ENCODE assay signal across 23 cellular contexts in the genomic region with DNA sequence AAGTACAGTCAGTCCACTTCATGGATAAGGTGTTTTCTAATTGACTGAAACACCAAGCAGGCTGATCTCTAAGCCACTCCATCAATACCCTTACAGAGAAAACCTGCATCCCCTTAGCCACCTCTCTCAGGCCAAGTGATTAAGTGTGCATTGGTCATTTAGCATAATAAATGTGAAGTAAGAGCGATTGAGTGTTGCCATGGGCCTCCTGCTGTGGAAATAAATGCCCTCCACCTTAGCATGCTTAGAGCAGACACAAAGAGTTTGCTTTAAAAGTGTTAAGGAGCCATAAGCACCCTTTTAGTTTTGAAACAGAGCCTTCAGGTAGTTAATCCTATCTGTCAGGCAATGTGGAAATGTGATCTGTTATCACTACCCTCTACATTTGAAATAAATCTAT.
"Had no signal": no experiment of that assay in that cellular context is flagged by ENCODE, and none has a peak within 500 bp of the region (broad histone marks: within the 10 kb centered on the region; RNA-seq: fewer than 3 reads in every experiment).

No MANE protein-coding gene starts in this region.

- H3K27ac Mint-ChIP-seq: activated naive CD4-positive, alpha-beta T cell treated with anti-CD3 and anti-CD28 coated beads, Interleukin-2, amount 50 U/mL, for 72 hours; activated T-helper 17 cell treated with anti-CD3 and anti-CD28 coated beads, Interleukin-2, amount 50 U/mL, for 72 hours; brain; dendritic cell treated with granulocyte-macrophage colony-stimulating factor and Interleukin-4, amounts not matched to agents 40 ng/mL and 50 ng/mL, for 4 days; immature natural killer cell; nephron progenitor cell; stimulated activated effector memory CD8-positive, alpha-beta T cell treated with anti-CD3 and anti-CD28 coated beads, Interleukin-12 subunit alpha, Interleukin-12 subunit beta, amount 100 ng/mL, for 72 hours; stimulated activated naive CD8-positive, alpha-beta T cell treated with anti-CD3 and anti-CD28 coated beads, Interleukin-15, amount 100 ng/mL, for 72 hours had no signal

- ATAC-seq: activated naive CD4-positive, alpha-beta T cell treated with anti-CD3 and anti-CD28 coated beads, Interleukin-2, amount 50 U/mL, for 72 hours; activated T-helper 17 cell treated with anti-CD3 and anti-CD28 coated beads, Interleukin-2, amount 50 U/mL, for 72 hours; esophagus mucosa; left lobe of liver; lower lobe of right lung; mucosa of descending colon; right lobe of liver; stimulated activated effector memory CD8-positive, alpha-beta T cell treated with anti-CD3 and anti-CD28 coated beads, Interleukin-12 subunit alpha, Interleukin-12 subunit beta, amount 100 ng/mL, for 72 hours; stimulated activated naive CD8-positive, alpha-beta T cell treated with anti-CD3 and anti-CD28 coated beads, Interleukin-15, amount 100 ng/mL, for 72 hours had no signal

- H3K4me3 Mint-ChIP-seq: activated T-helper 17 cell treated with anti-CD3 and anti-CD28 coated beads, Interleukin-2, amount 50 U/mL, for 72 hours; brain; dendritic cell treated with granulocyte-macrophage colony-stimulating factor and Interleukin-4, amounts not matched to agents 40 ng/mL and 50 ng/mL, for 4 days; immature natural killer cell; nephron progenitor cell; stimulated activated effector memory CD8-positive, alpha-beta T cell treated with anti-CD3 and anti-CD28 coated beads, Interleukin-12 subunit alpha, Interleukin-12 subunit beta, amount 100 ng/mL, for 72 hours; stimulated activated naive CD8-positive, alpha-beta T cell treated with anti-CD3 and anti-CD28 coated beads, Interleukin-15, amount 100 ng/mL, for 72 hours had no signal

- H3K36me3 Mint-ChIP-seq: activated naive CD4-positive, alpha-beta T cell treated with anti-CD3 and anti-CD28 coated beads, Interleukin-2, amount 50 U/mL, for 72 hours; brain; immature natural killer cell; stimulated activated effector memory CD8-positive, alpha-beta T cell treated with anti-CD3 and anti-CD28 coated beads, Interleukin-12 subunit alpha, Interleukin-12 subunit beta, amount 100 ng/mL, for 72 hours had no signal

- H3K27me3 Mint-ChIP-seq: brain; dendritic cell treated with granulocyte-macrophage colony-stimulating factor and Interleukin-4, amounts not matched to agents 40 ng/mL and 50 ng/mL, for 4 days; stimulated activated naive CD8-positive, alpha-beta T cell treated with anti-CD3 and anti-CD28 coated beads, Interleukin-15, amount 100 ng/mL, for 72 hours had no signal

- DNase-seq: activated T-cell treated with anti-CD3 and anti-CD28 coated beads, Interleukin-2, amount 50 U/mL, for 1 hour; aorta; caudate nucleus; effector CD8-positive, alpha-beta T cell; foreskin melanocyte; hypothalamus; immature natural killer cell; lower lobe of right lung; mesendoderm; mucosa of descending colon; nephron progenitor cell; occipital lobe; right lobe of liver; stimulated activated CD4-positive, alpha-beta T cell treated with anti-CD3 and anti-CD28 coated beads, Interleukin-2, amount 100 ng/mL, for 24 hours; stimulated activated naive CD8-positive, alpha-beta T cell treated with anti-CD3 and anti-CD28 coated beads, Interleukin-15, amount 100 ng/mL, for 72 hours; tibial artery had no signal

- H3K4me1 Mint-ChIP-seq: activated T-helper 17 cell treated with anti-CD3 and anti-CD28 coated beads, Interleukin-2, amount 50 U/mL, for 72 hours; brain; immature natural killer cell; stimulated activated effector memory CD8-positive, alpha-beta T cell treated with anti-CD3 and anti-CD28 coated beads, Interleukin-12 subunit alpha, Interleukin-12 subunit beta, amount 100 ng/mL, for 72 hours; stimulated activated naive CD8-positive, alpha-beta T cell treated with anti-CD3 and anti-CD28 coated beads, Interleukin-15, amount 100 ng/mL, for 72 hours had no signal

- H3K9me3 Mint-ChIP-seq: activated naive CD4-positive, alpha-beta T cell treated with anti-CD3 and anti-CD28 coated beads, Interleukin-2, amount 50 U/mL, for 72 hours; activated T-helper 17 cell treated with anti-CD3 and anti-CD28 coated beads, Interleukin-2, amount 50 U/mL, for 72 hours; brain; dendritic cell treated with granulocyte-macrophage colony-stimulating factor and Interleukin-4, amounts not matched to agents 40 ng/mL and 50 ng/mL, for 4 days; nephron progenitor cell; stimulated activated effector memory CD8-positive, alpha-beta T cell treated with anti-CD3 and anti-CD28 coated beads, Interleukin-12 subunit alpha, Interleukin-12 subunit beta, amount 100 ng/mL, for 72 hours; stimulated activated naive CD8-positive, alpha-beta T cell treated with anti-CD3 and anti-CD28 coated beads, Interleukin-15, amount 100 ng/mL, for 72 hours had no signal
